8 cellular contexts compared by ENCODE assay signal in the genomic region with DNA sequence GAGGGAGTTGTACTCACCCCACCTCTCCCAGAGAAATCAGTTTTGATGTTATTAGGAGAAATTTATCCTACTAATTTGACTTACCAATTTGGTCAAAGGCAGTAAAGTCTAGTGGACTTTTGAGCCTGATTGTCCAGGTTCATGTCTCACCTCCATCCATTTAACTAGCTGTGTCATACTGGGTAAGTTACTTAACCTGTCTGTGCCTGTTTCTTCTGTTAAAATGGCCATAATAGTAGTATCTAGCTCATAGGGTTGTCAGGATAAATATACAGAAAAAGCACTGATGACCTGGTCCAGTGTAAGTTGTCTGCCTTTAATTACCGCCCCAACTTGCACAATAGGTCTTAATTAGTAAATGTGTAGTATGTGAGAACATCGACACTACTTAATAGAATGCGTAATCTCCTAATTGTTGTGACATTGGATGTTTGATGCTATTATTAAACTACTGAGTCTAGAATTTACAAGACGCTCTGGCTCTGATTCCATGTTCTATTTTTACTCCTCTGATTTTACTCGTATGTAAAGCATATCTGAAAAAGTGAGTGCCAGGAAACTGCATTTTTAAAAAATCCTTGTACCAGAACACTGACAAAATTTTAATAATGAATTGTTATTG. TPM values are rescaled to one million over a fixed set of nuclear protein-coding genes. Genes with fewer than 3 reads are reported as not detected.
DNase-seq lines count a peak whose midpoint lies in the region; ATAC-seq, FAIRE-seq and TF ChIP-seq lines count a peak whose summit lies in the region.

No MANE protein-coding gene starts in this region.

- peaks cover 26 to 58% (median 46%) of the 10 kb centered on the region in 3 donors for H3K4me1 Mint-ChIP-seq in naive B cell

- H2BK20ac ChIP-seq in H1 (ENCODE audit: low read length), result no peak overlapping the region

- POLR2A ChIA-PET in H1 (lab: Charles Lee; ENCODE audit: partially characterized antibody), result interaction anchor here (1.0 to 3.7 kb wide), 2 partner anchors 36 to 93 kb away, joined by 5 to 17 read pairs; a partner anchor contains a TSS

- H2BK120ac ChIP-seq in H1 (replicated peaks; ENCODE audit: low read depth, low read length), result no peak overlapping the region

- H3K23ac ChIP-seq in H1 (ENCODE audit: insufficient read length), result no peak overlapping the region

- H3K36me3 ChIP-seq in MM.1S (replicated peaks; ENCODE audit: insufficient read depth, low read length) (no peaks in the 10 kb centered on the region; the same call in 1 of the 2 replicates), H1 (ENCODE audit: control insufficient read depth in 2 of 4, insufficient read depth in 4 of 4, low read length in 3 of 4) (peaks cover 0 to 10% (median 2%) of the 10 kb centered on the region in 4 experiments; a peak in 3 of 8 replicates)

- no peak for TF ChIP-seq EP300 in H1 (IDR thresholded peaks at IDR 0.05; ENCODE audit: borderline replicate concordance in 1 of 2, low read depth in 2 of 2, low read length in 2 of 2)

- no peak overlapping the region for H3K14ac ChIP-seq in H1 (ENCODE audit: insufficient read length)

- no peak overlapping the region for H4K91ac ChIP-seq in H1 (replicated peaks; ENCODE audit: insufficient read length, low read length)

- H3K4ac ChIP-seq in H1 (replicated peaks; ENCODE audit: insufficient read length, low read depth, low read length), result no peak overlapping the region

- 89% methylated on average over 5 of the region's 5 CpGs; no CpG with 5 or more reads in 1 of the 2 experiments for WGBS in H1 (ENCODE audit: extremely low coverage in 1 of 2, insufficient coverage in 1 of 2, insufficient read length in 1 of 2, insufficient replicate concordance in 2 of 2, low coverage in 1 of 2, low lambda C conversion rate in 2 of 2, missing lambda C conversion rate in 1 of 2), 2 experiments

- peaks cover 4% of the 10 kb centered on the region; the same call in 1 of the 2 replicates for H3K79me1 ChIP-seq in H1 (ENCODE audit: low read depth, low read length)

- H4K20me1 ChIP-seq in MM.1S (ENCODE audit: insufficient read depth, low read length) (peaks cover 7% of the 10 kb centered on the region; the same call in 1 of the 2 replicates), H1 (replicated peaks in 1 of 2; ENCODE audit: control insufficient read depth in 1 of 2, insufficient read depth in 2 of 2, low read length in 2 of 2) (peaks cover 12 to 16% of the 10 kb centered on the region in 2 experiments)

- no peak overlapping the region for H3K18ac ChIP-seq in H1 (ENCODE audit: extremely low read depth, low read length)

- H3F3A ChIP-seq in MM.1S (ENCODE audit: insufficient read depth, low read length), result no peaks in the 10 kb centered on the region

- H3K27ac ChIP-seq in MM.1S (ENCODE audit: low read length) (peak overlapping the region; percentile 83; the same call in 1 of the 2 replicates), H1 (ENCODE audit: low read depth, low read length) (no peak overlapping the region)

- H3K4me1 ChIP-seq in MM.1S (ENCODE audit: low read length) (peaks cover 23% of the 10 kb centered on the region), H1 (replicated peaks in 1 of 4; ENCODE audit: control insufficient read depth in 3 of 4, insufficient read depth in 4 of 4, low read length in 3 of 4) (peaks cover 0 to 5% (median 2%) of the 10 kb centered on the region in 4 experiments; a peak in 3 of 7 replicates)

- H4K5ac ChIP-seq in H1 (ENCODE audit: insufficient read length, low read depth, low read length), result no peak overlapping the region

- ATAC-seq in naive B cell (ENCODE audit: low read depth in 2 of 2), result no peak
- no peak for ATAC-seq in HG03045 (IDR thresholded peaks at IDR 0.05; ENCODE audit: unreplicated experiment)
- ATAC-seq in GM21447 (IDR thresholded peaks at IDR 0.05; ENCODE audit: unreplicated experiment), result no peak

- no peak for TF ChIP-seq POLR2A in H1 (IDR thresholded peaks at IDR 0.05; ENCODE audit: control extremely low read depth in 1 of 2, low read depth in 2 of 2, low read length in 2 of 2)

- CTCF ChIA-PET in H1 (lab: Charles Lee; ENCODE audit: partially characterized antibody), result interaction anchor here (1.0 to 1.6 kb wide), 2 partner anchors 9 to 11 kb away, joined by 3 to 7 read pairs; no protein-coding TSS in a partner anchor

- peaks cover 22 to 24% of the 10 kb centered on the region in 2 donors for H3K36me3 Mint-ChIP-seq in naive B cell

- H3K9ac ChIP-seq in MM.1S (ENCODE audit: low read length) (peak overlapping the region; percentile 79; the same call in 1 of the 2 replicates), H1 (replicated peaks in 1 of 4; ENCODE audit: extremely low read depth in 1 of 4, low read depth in 3 of 4, low read length in 3 of 4) (peak overlapping the region in 3 of 4 experiments; percentile 1 to 88 (median 82); a peak in 4 of 7 replicates)

- peak overlapping the region; percentile 98 to 99 (median 98) for H3K27ac Mint-ChIP-seq in naive B cell

- peak overlapping the region; percentile 78 for H3K4me2 ChIP-seq in MM.1S (ENCODE audit: low read depth, low read length)
- H3K4me2 ChIP-seq in H1 (ENCODE audit: insufficient read depth in 1 of 2, low read depth in 2 of 2, low read length in 2 of 2), result peak overlapping the region; percentile 87 to 96

- H3K9me3 ChIP-seq in MM.1S (replicated peaks; ENCODE audit: insufficient read depth, low read length), result no peaks in the 10 kb centered on the region
- no peaks in the 10 kb centered on the region for H3K9me3 ChIP-seq in H1 (ENCODE audit: insufficient read depth in 2 of 2, low read depth in 1 of 2, low read length in 1 of 2)

- H2AFZ ChIP-seq in MM.1S (ENCODE audit: low read length), result no peak overlapping the region
- no peak overlapping the region for H2AFZ ChIP-seq in H1 (ENCODE audit: low read length)

- H3K79me2 ChIP-seq in MM.1S (ENCODE audit: low read length) (peaks cover 62% of the 10 kb centered on the region), H1 (ENCODE audit: control insufficient read depth in 1 of 2, insufficient read depth in 2 of 2, low read length in 2 of 2) (peaks cover 23 to 61% of the 10 kb centered on the region in 2 experiments)

- H3K4me3 ChIP-seq in AG09309 (ENCODE audit: control insufficient read depth, low read depth, low read length) (peak overlapping the region; percentile 69), MM.1S (ENCODE audit: low read length) (peak overlapping the region; percentile 93), H1 (ENCODE audit: extremely low read depth in 1 of 4, insufficient read depth in 2 of 4, low read depth in 3 of 4, low read length in 4 of 4) (peak overlapping the region; percentile 85 to 99 (median 92); a peak in 7 of 8 replicates)

- H3K56ac ChIP-seq in H1 (replicated peaks; ENCODE audit: insufficient read length, low read depth, low read length), result no peak overlapping the region

- DNase-seq in AG09309 (ENCODE audit: low read depth) (no peak), MM.1S (no peak), H1 (ENCODE audit: low read depth in 1 of 2, low spot score in 2 of 2) (no peak), naive B cell (no peak), NCI-H446 treated with DMSO at 0.1 percent for 48 hours (lab: John Stamatoyannopoulos, UW) (no peak), SW480 (ENCODE audit: low spot score) (no peak)

- no peaks in the 10 kb centered on the region for H3K9me2 ChIP-seq in MM.1S (replicated peaks; ENCODE audit: insufficient read depth, low read length)

- FAIRE-seq in H1 (lab: Jason Lieb, UNC), result no peak

- H3K27me3 Mint-ChIP-seq in naive B cell, result peaks cover 4 to 13% (median 6%) of the 10 kb centered on the region in 3 donors

- H2BK5ac ChIP-seq in H1 (ENCODE audit: low read depth, low read length), result no peak overlapping the region

- H2BK12ac ChIP-seq in H1 (ENCODE audit: low read depth, low read length), result no peak overlapping the region

- H3K27me3 ChIP-seq in MM.1S (replicated peaks; ENCODE audit: insufficient read depth, low read length) (no peaks in the 10 kb centered on the region), H1 (replicated peaks in 1 of 4; ENCODE audit: control insufficient read depth in 3 of 4, extremely low read depth in 1 of 4, insufficient read depth in 3 of 4, low read length in 3 of 4) (no peaks in the 10 kb centered on the region)

- H3K4me3 Mint-ChIP-seq in naive B cell, result peak overlapping the region; percentile 82 to 98 (median 92)

- H3K9me3 Mint-ChIP-seq in naive B cell, result peaks cover 0 to 24% (median 21%) of the 10 kb centered on the region in 7 donors

- H4K8ac ChIP-seq in H1 (ENCODE audit: extremely low read depth, insufficient read depth, low read length), result no peak overlapping the region

- TF ChIP-seq RAD21 in H1 (IDR thresholded peaks at IDR 0.05 in 1 of 2, conservative IDR thresholded peaks at IDR 0.05 in 1 of 2; ENCODE audit: low read depth in 2 of 2, low read length in 2 of 2), result no peak

- H2BK15ac ChIP-seq in H1 (ENCODE audit: low read length), result no peak overlapping the region

- H2AK5ac ChIP-seq in H1 (ENCODE audit: low read depth, low read length), result no peak overlapping the region

- peaks cover 2% of the 10 kb centered on the region; the same call in 1 of the 2 replicates for H3K23me2 ChIP-seq in H1 (ENCODE audit: low read depth, low read length)

- TF ChIP-seq CTCF in AG09309 (IDR thresholded peaks at IDR 0.05; ENCODE audit: control insufficient read depth, insufficient read depth, low read depth, low read length, missing control alignments) (no peak), MM.1S (IDR thresholded peaks at IDR 0.05; ENCODE audit: low read length) (no peak), H1 (IDR thresholded peaks at IDR 0.05; ENCODE audit: control extremely low read depth in 1 of 3, insufficient read depth in 1 of 3, low read depth in 1 of 3, low read length in 3 of 3) (no peak)

TF ChIP-seq in H1, 55 proteins besides CTCF, POLR2A, EP300 and RAD21 (continues in another document):
- TF ChIP-seq GABPA (IDR thresholded peaks at IDR 0.05; ENCODE audit: borderline replicate concordance, insufficient read depth, low read length) (no peak), KDM1A (IDR thresholded peaks at IDR 0.05; ENCODE audit: borderline replicate concordance, low read length) (no peak), FOSL1 (IDR thresholded peaks at IDR 0.05; ENCODE audit: insufficient read depth, low read depth, low read length) (no peak), EZH2 (IDR thresholded peaks at IDR 0.05; ENCODE audit: low read depth, low read length, severe bottlenecking) (no peak), BACH1 (IDR thresholded peaks at IDR 0.05; ENCODE audit: low read length) (no peak), TCF12 (IDR thresholded peaks at IDR 0.05; ENCODE audit: low read depth, low read length) (no peak), KDM4A (IDR thresholded peaks at IDR 0.05; ENCODE audit: low read depth, low read length, severe bottlenecking) (no peak)

RNA-seq across cellular contexts. Expression of a gene that starts 1.5 kb away (rescaled TPM):
- total RNA-seq in H1 (2021; fragmentation: NEBNext Ultra II Directional; extraction: Animal tissue kit (Norgen Biotek cat#: 25700)), result 44.1 and 47.2 TPM in 2 replicates
- polyA plus RNA-seq in H1 (2011; rRNA removed) (1.1 and 1.2 TPM in 2 replicates), naive B cell (ENCODE audit: low read depth in 6 of 6) (10 to 100 TPM; 33.1 to 61.4 (median 37.1) TPM)
- 3.0 TPM for polyA plus RNA-seq in H1 (2011; cell fraction: cytosol; rRNA removed)
- 1.2 TPM for polyA plus RNA-seq in H1 (2011; cell fraction: nucleus; rRNA removed)
- polyA plus RNA-seq in H1 (2012, experiment 1 of 2), result 14.8 to 34.2 TPM (median 18.4 TPM) in 4 replicates
- 6.5 TPM for polyA plus RNA-seq in H1 (2012, experiment 2 of 2)
- polyA plus RNA-seq in H1 (2013, experiment 1 of 2), result 21.3 TPM
- 23.0 TPM for polyA plus RNA-seq in H1 (2013, experiment 2 of 2)
- polyA minus RNA-seq in H1 (2011; rRNA and poly(A)+ RNA removed), result 5.6 and 6.9 TPM in 2 replicates
- polyA minus RNA-seq in H1 (2011; cell fraction: cytosol; rRNA and poly(A)+ RNA removed), result 4.6 TPM
- 6.2 TPM for polyA minus RNA-seq in H1 (2011; cell fraction: nucleus; rRNA and poly(A)+ RNA removed)
